In genomic region chr20:2206957-2207769, GRCh38 we compare ENCODE assay signal across 8 cellular contexts.
DNase-seq lines count a peak whose midpoint lies in the region; ATAC-seq, FAIRE-seq and TF ChIP-seq lines count a peak whose summit lies in the region.

No MANE protein-coding gene starts in this region.

- intact Hi-C loops in kidney (cut with DNase I) = loop anchor here (5.0 kb wide), 1 partner anchor 245 kb away; no protein-coding TSS in a partner anchor

- no peak overlapping the region for H3K27ac ChIP-seq in kidney (ENCODE audit: low read depth in 2 of 2, low read length in 2 of 2)

- DNase-seq in COR-L47 (lab: John Stamatoyannopoulos, UW) = peak; percentile 75
- peak; percentile 85 for DNase-seq in NCI-H1105 (lab: John Stamatoyannopoulos, UW)
- DNase-seq in activated CD4-positive, CD25-positive, alpha-beta regulatory T cell (lab: John Stamatoyannopoulos, UW) = peak; percentile 23 to 52 (median 34)
- DNase-seq in central memory CD4-positive, alpha-beta T cell = peak; percentile 27
- peak; percentile 90 for DNase-seq in kidney
- peak; percentile 52 to 68 (median 52) for DNase-seq in stimulated activated CD4-positive, alpha-beta T cell treated with anti-CD3 and anti-CD28 coated beads, Interleukin-12 subunit alpha, Interleukin-12 subunit beta, amount 100 ng/mL, for 48 hours (ENCODE audit: low read depth in 2 of 3, low spot score in 1 of 3)
- DNase-seq in KG1 (lab: John Stamatoyannopoulos, UW) = no peak

- no peaks in the 10 kb centered on the region for H3K36me3 ChIP-seq in kidney (ENCODE audit: control insufficient read depth in 1 of 2, insufficient read depth in 2 of 2, low read length in 2 of 2)

- peaks cover 0 to 2% of the 10 kb centered on the region in 2 donors for H3K4me1 ChIP-seq in kidney (ENCODE audit: control insufficient read depth in 1 of 2, insufficient read depth in 1 of 2, low read depth in 1 of 2, low read length in 2 of 2)

- FAIRE-seq in kidney (lab: Jason Lieb, UNC) = no peak

- peak; percentile 61 for ATAC-seq in GM21717 (IDR thresholded peaks at IDR 0.05; ENCODE audit: unreplicated experiment)

- no peaks in the 10 kb centered on the region for H3K9me3 ChIP-seq in kidney (ENCODE audit: control insufficient read depth in 1 of 2, low read length in 2 of 2)

- TF ChIP-seq CTCF in kidney (IDR thresholded peaks at IDR 0.05; ENCODE audit: borderline replicate concordance, extremely low read depth, insufficient read depth) = peak; percentile 60

- no peak overlapping the region for H3K9ac ChIP-seq in kidney (ENCODE audit: low read length in 2 of 2)

- peak overlapping the region in 1 of 2 donors; percentile 44 for H3K4me3 ChIP-seq in kidney (ENCODE audit: low read length in 2 of 2)
